In the genomic region with DNA sequence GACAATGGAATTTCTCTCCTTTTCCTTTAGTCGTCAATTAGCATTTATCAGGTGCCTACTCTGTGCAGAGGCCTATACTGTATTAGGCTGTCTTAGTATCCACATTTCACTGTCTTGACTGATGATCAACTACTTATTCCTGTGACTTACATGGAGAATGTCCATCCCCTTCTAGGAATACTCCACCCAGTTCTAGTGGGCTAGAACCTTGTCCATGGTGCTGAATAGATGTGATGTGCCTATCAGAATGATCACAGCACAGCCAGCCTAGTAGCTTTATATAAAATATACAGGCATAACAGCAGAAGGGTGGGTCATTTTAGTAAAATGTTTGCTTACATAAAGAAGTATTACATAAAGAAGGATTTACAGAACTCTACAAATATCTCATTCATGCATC, we compare ENCODE assay signal across 1 cellular context.
TF ChIP-seq lines count a peak whose summit lies in the region.

No MANE protein-coding gene starts in this region.

TF ChIP-seq in K562, 482 proteins besides CTCF, POLR2A, EP300 and RAD21:
- TF ChIP-seq, protein P1, sequence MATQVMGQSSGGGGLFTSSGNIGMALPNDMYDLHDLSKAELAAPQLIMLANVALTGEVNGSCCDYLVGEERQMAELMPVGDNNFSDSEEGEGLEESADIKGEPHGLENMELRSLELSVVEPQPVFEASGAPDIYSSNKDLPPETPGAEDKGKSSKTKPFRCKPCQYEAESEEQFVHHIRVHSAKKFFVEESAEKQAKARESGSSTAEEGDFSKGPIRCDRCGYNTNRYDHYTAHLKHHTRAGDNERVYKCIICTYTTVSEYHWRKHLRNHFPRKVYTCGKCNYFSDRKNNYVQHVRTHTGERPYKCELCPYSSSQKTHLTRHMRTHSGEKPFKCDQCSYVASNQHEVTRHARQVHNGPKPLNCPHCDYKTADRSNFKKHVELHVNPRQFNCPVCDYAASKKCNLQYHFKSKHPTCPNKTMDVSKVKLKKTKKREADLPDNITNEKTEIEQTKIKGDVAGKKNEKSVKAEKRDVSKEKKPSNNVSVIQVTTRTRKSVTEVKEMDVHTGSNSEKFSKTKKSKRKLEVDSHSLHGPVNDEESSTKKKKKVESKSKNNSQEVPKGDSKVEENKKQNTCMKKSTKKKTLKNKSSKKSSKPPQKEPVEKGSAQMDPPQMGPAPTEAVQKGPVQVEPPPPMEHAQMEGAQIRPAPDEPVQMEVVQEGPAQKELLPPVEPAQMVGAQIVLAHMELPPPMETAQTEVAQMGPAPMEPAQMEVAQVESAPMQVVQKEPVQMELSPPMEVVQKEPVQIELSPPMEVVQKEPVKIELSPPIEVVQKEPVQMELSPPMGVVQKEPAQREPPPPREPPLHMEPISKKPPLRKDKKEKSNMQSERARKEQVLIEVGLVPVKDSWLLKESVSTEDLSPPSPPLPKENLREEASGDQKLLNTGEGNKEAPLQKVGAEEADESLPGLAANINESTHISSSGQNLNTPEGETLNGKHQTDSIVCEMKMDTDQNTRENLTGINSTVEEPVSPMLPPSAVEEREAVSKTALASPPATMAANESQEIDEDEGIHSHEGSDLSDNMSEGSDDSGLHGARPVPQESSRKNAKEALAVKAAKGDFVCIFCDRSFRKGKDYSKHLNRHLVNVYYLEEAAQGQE (CRISPR knock-in tag; IDR thresholded peaks at IDR 0.05; ENCODE audit: low read depth): peak; percentile 52; the same call in 1 of the 2 replicates
- TF ChIP-seq SMARCE1 (IDR thresholded peaks at IDR 0.05) (no peak), EHMT2 (IDR thresholded peaks at IDR 0.05) (peak; percentile 74)
